In the genomic region with DNA sequence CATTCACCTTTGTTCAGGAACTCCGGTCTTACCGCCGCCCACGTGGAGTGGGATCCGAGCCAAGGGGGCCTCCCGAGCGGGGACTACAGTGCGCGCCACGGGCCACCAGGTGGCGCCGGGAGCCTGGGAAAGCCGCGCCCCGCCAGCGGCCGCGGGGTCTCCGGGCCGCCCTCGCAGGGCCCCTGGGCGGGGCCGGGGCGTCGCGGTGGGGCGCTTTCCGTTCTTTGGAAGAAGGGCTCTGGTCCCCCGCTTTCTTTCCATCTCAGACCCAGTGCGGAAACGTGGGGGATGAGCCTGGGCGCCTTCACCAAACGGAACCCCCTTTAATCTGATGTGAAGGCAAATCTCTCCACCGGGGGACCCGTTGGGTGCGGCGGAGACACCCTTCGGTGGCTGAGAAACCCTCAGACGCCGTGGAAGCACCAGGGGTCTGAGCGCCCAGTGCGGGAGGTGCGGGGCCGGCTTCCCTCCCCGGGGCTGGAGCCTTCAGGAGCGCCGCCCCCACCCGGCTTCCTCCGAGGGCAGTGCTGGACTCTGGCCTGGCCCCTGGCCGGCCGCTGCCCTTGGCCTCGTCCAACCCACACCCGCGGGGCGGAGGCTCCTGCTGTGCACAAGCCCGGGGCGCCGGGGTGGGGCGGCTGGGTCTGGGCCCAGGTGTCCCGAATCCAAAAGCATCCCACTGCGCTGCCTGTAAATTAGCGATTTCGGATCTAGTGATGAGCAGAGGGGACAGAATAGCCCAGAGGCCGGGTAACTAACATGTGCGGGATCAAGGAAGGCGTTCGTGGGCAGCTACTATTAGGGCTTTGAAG, we compare ENCODE assay signal across 8 cellular contexts. TPM values are rescaled to one million over a fixed set of nuclear protein-coding genes. Genes with fewer than 3 reads are reported as not detected.
A peak's percentile ranks its signal among the peaks of the same experiment; 100 is the strongest.
DNase-seq lines count a peak whose midpoint lies in the region; ATAC-seq and TF ChIP-seq lines count a peak whose summit lies in the region.

No MANE protein-coding gene starts in this region.

- ATAC-seq in GM21528 (IDR thresholded peaks at IDR 0.05; ENCODE audit: low FRiP score, unreplicated experiment) = peak; percentile 92
- peak; percentile 96 for ATAC-seq in IMR-90 (ENCODE audit: low read depth)
- ATAC-seq in stimulated activated naive CD8-positive, alpha-beta T cell treated with anti-CD3 and anti-CD28 coated beads, Interleukin-15, amount 100 ng/mL, for 72 hours = peak; percentile 94

- intact Hi-C loops in IMR-90 (cut with micrococcal nuclease) = loop anchor here (1.0 to 10.0 kb wide), 7 partner anchors 186 to 1491 kb away; partner anchors contain the start of genes CYBRD1 and DCAF17

- peak overlapping the region; percentile 89 for H4K5ac ChIP-seq in IMR-90 (ENCODE audit: low read depth, low read length)

- peak overlapping the region; percentile 98 for H3K4ac ChIP-seq in IMR-90 (ENCODE audit: low read depth, low read length)

- peaks cover 6% of the 10 kb centered on the region for H3K27me3 Mint-ChIP-seq in neural crest cell (ENCODE audit: low read depth)
- H3K27me3 Mint-ChIP-seq in stimulated activated naive CD8-positive, alpha-beta T cell treated with anti-CD3 and anti-CD28 coated beads, Interleukin-15, amount 100 ng/mL, for 72 hours = peaks cover 17% of the 10 kb centered on the region

- TF ChIP-seq CTCF in IMR-90 (conservative IDR thresholded peaks at IDR 0.05; ENCODE audit: low read depth, low read length) (peak; percentile 97), RWPE1 (conservative IDR thresholded peaks at IDR 0.05; ENCODE audit: low read depth) (peak; percentile 95), foreskin fibroblast (IDR thresholded peaks at IDR 0.05; ENCODE audit: low read depth, low read length) (peak; percentile 70), neural crest cell (conservative IDR thresholded peaks at IDR 0.05) (peak; percentile 96)

- H2AFZ ChIP-seq in IMR-90 (replicated peaks; ENCODE audit: low read length, poor library complexity) = peak overlapping the region; percentile 100

- H3K27ac ChIP-seq in IMR-90 (ENCODE audit: insufficient read depth, low read length) = peak overlapping the region; percentile 84
- peak overlapping the region; percentile 66 for H3K27ac ChIP-seq in RWPE1

- 21% methylated on average over 15 of the region's 67 CpGs; no CpG with 5 or more reads in 1 of the 2 experiments for WGBS in IMR-90 (ENCODE audit: extremely low coverage in 2 of 2, insufficient read length in 1 of 2), 2 experiments

- peak overlapping the region; percentile 93 for H3K14ac ChIP-seq in IMR-90 (replicated peaks; ENCODE audit: low read depth, low read length)

- TF ChIP-seq RAD21 in IMR-90 (IDR thresholded peaks at IDR 0.05; ENCODE audit: low read length) = peak; percentile 95

- H3K23ac ChIP-seq in IMR-90 (ENCODE audit: low read depth, low read length) = peak overlapping the region; percentile 98

- H2BK120ac ChIP-seq in IMR-90 (ENCODE audit: low read depth, low read length) = peak overlapping the region; percentile 86

- H3K79me1 ChIP-seq in IMR-90 (ENCODE audit: low read depth in 1 of 2, low read length in 2 of 2) = no peaks in the 10 kb centered on the region; a peak in 1 of 4 replicates

- DNase-seq in DMS79 treated with DMSO at 0.1 percent for 48 hours (lab: John Stamatoyannopoulos, UW) (peak; percentile 76), IMR-90 (peak; percentile 66), RWPE1 (ENCODE audit: low spot score) (peak; percentile 94), foreskin fibroblast (peak; percentile 72 to 93), neural crest cell (ENCODE audit: low read depth, low spot score) (peak; percentile 89)
- peak; percentile 96 for DNase-seq in activated effector memory CD4-positive, alpha-beta T cell treated with anti-CD3 and anti-CD28 coated beads, Interleukin-2, amount 50 U/mL, for 16 hours
- DNase-seq in stimulated activated naive CD8-positive, alpha-beta T cell treated with anti-CD3 and anti-CD28 coated beads, Interleukin-15, amount 100 ng/mL, for 72 hours = peak; percentile 87 to 88

- peak overlapping the region; percentile 98 for H4K91ac ChIP-seq in IMR-90 (ENCODE audit: insufficient read depth, low read depth, low read length)

- no peaks in the 10 kb centered on the region for H3K36me3 Mint-ChIP-seq in neural crest cell (ENCODE audit: low read depth)

- in situ Hi-C loops in IMR-90 (cut with MboI; ENCODE audit: low sequenced_read_pairs) = loop anchor here (5.0 to 10.0 kb wide), 2 partner anchors 181 to 444 kb away; no protein-coding TSS in a partner anchor

- peak overlapping the region; percentile 74 for H2BK5ac ChIP-seq in IMR-90 (ENCODE audit: low read depth, low read length, poor library complexity, severe bottlenecking)

- H3K9me3 ChIP-seq in IMR-90 (ENCODE audit: control insufficient read depth, insufficient read depth, low read length) = no peaks in the 10 kb centered on the region

- H3K4me3 Mint-ChIP-seq in neural crest cell = peak overlapping the region; percentile 85
- H3K4me3 Mint-ChIP-seq in stimulated activated naive CD8-positive, alpha-beta T cell treated with anti-CD3 and anti-CD28 coated beads, Interleukin-15, amount 100 ng/mL, for 72 hours = peak overlapping the region; percentile 79 to 84

- H3K18ac ChIP-seq in IMR-90 (ENCODE audit: low read depth, low read length) = peak overlapping the region; percentile 83

- H3K27me3 ChIP-seq in IMR-90 (ENCODE audit: control insufficient read depth, insufficient read depth, low read length) = no peaks in the 10 kb centered on the region; the same call in 1 of the 2 replicates

- H3K9me1 ChIP-seq in IMR-90 (ENCODE audit: insufficient read depth, low read length) = no peaks in the 10 kb centered on the region

- H3K9ac ChIP-seq in IMR-90 (ENCODE audit: low read depth, low read length) = peak overlapping the region; percentile 90

- peak; percentile 45; the same call in 1 of the 2 replicates for TF ChIP-seq POLR2A in IMR-90 (IDR thresholded peaks at IDR 0.05; ENCODE audit: low read depth, low read length)

- CTCF ChIA-PET in IMR-90 (lab: Yijun Ruan, JAX) (interaction anchor here (1.6 kb wide), 2 partner anchors 45 to 443 kb away, joined by 3 to 11 read pairs; partner anchors contain the start of gene GORASP2), RWPE1 (lab: Yijun Ruan, JAX) (interaction anchor here (0.6 to 1.2 kb wide), 7 partner anchors 11 to 596 kb away, joined by 3 to 6 read pairs (median 4); no protein-coding TSS in a partner anchor)

- H3K9me3 Mint-ChIP-seq in neural crest cell = no peaks in the 10 kb centered on the region
- no peaks in the 10 kb centered on the region for H3K9me3 Mint-ChIP-seq in stimulated activated naive CD8-positive, alpha-beta T cell treated with anti-CD3 and anti-CD28 coated beads, Interleukin-15, amount 100 ng/mL, for 72 hours

- peak overlapping the region; percentile 56; the same call in 1 of the 2 replicates for H2BK20ac ChIP-seq in IMR-90 (ENCODE audit: low read depth, low read length)

- H4K8ac ChIP-seq in IMR-90 (ENCODE audit: low read depth in 2 of 2, low read length in 2 of 2) = peak overlapping the region; percentile 95 to 98

- H2AK9ac ChIP-seq in IMR-90 (replicated peaks; ENCODE audit: low read depth, low read length, poor library complexity) = peak overlapping the region; percentile 98

- peak overlapping the region; percentile 78 for H2AK5ac ChIP-seq in IMR-90 (ENCODE audit: low read depth, low read length)

- no peaks in the 10 kb centered on the region for H4K20me1 ChIP-seq in IMR-90 (ENCODE audit: insufficient read depth, low read length)

- H3K4me1 ChIP-seq in IMR-90 (ENCODE audit: control insufficient read depth, insufficient read depth, low read length) = peaks cover 4% of the 10 kb centered on the region

- H2BK15ac ChIP-seq in IMR-90 (ENCODE audit: low read depth, low read length) = peak overlapping the region; percentile 99; the same call in 2 of the 3 replicates

- peak overlapping the region; percentile 86 for H3K4me3 ChIP-seq in IMR-90 (ENCODE audit: insufficient read depth, low read depth, low read length)
- peak overlapping the region; percentile 58 to 78 for H3K4me3 ChIP-seq in foreskin fibroblast (ENCODE audit: low read depth in 1 of 2, low read length in 2 of 2)

- H3K56ac ChIP-seq in IMR-90 (ENCODE audit: extremely low read depth, insufficient read depth, low read length) = peak overlapping the region; percentile 96

- H3K27ac Mint-ChIP-seq in neural crest cell (ENCODE audit: unreplicated experiment) = peak overlapping the region; percentile 83
- peak overlapping the region; percentile 78 to 88 for H3K27ac Mint-ChIP-seq in stimulated activated naive CD8-positive, alpha-beta T cell treated with anti-CD3 and anti-CD28 coated beads, Interleukin-15, amount 100 ng/mL, for 72 hours

- POLR2A ChIA-PET in IMR-90 (lab: Charles Lee; ENCODE audit: unreplicated experiment) (no interaction called here), RWPE1 (lab: Yijun Ruan, JAX; ENCODE audit: low non-redundant PET) (no interaction called here)

- dilution Hi-C loops in IMR-90 (cut with HindIII; ENCODE audit: low sequenced_read_pairs, unreplicated experiment) = no loop called here

- BruUV-seq in IMR-90 (replicated peaks; lab: Mats Ljungman, UMichigan) = no TSS peak

- peak overlapping the region; percentile 81 for H3K4me2 ChIP-seq in IMR-90 (ENCODE audit: low read depth, low read length)

- H3K4me1 Mint-ChIP-seq in neural crest cell = peaks cover 18% of the 10 kb centered on the region
- H3K4me1 Mint-ChIP-seq in stimulated activated naive CD8-positive, alpha-beta T cell treated with anti-CD3 and anti-CD28 coated beads, Interleukin-15, amount 100 ng/mL, for 72 hours = peaks cover 23% of the 10 kb centered on the region

- peaks cover 2% of the 10 kb centered on the region; the same call in 1 of the 2 replicates for H3K36me3 ChIP-seq in IMR-90 (ENCODE audit: control insufficient read depth, insufficient read depth, low read length)

TF ChIP-seq in IMR-90, 13 proteins besides CTCF, POLR2A, EP300 and RAD21 (continues in another document):
- peak; percentile 55 for TF ChIP-seq RCOR1 (IDR thresholded peaks at IDR 0.05; ENCODE audit: insufficient replicate concordance, low read length)
- TF ChIP-seq CHD1 (IDR thresholded peaks at IDR 0.05; ENCODE audit: low read depth, low read length) = no peak
- no peak for TF ChIP-seq RFX5 (IDR thresholded peaks at IDR 0.05; ENCODE audit: low read depth, low read length)
- TF ChIP-seq, protein P1, sequence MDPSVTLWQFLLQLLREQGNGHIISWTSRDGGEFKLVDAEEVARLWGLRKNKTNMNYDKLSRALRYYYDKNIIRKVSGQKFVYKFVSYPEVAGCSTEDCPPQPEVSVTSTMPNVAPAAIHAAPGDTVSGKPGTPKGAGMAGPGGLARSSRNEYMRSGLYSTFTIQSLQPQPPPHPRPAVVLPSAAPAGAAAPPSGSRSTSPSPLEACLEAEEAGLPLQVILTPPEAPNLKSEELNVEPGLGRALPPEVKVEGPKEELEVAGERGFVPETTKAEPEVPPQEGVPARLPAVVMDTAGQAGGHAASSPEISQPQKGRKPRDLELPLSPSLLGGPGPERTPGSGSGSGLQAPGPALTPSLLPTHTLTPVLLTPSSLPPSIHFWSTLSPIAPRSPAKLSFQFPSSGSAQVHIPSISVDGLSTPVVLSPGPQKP (IDR thresholded peaks at IDR 0.05; ENCODE audit: borderline replicate concordance, low read depth, low read length) = no peak

RNA-seq across cellular contexts. Expression of gene GORASP2, which starts 44.6 kb away (rescaled TPM):
- 53.1 and 60.5 TPM in 2 replicates for total RNA-seq in IMR-90 (2012; rRNA removed)
- 156 and 167 TPM in 2 replicates for polyA plus RNA-seq in IMR-90 (2012; rRNA removed)
- polyA plus RNA-seq in IMR-90 (2012; cell fraction: cytosol; rRNA removed) = 77.9 and 161 TPM in 2 replicates
- 103 and 153 TPM in 2 replicates for polyA plus RNA-seq in IMR-90 (2012; cell fraction: nucleus; rRNA removed; ENCODE audit: low replicate concordance)
- 71.3 and 71.4 TPM in 2 replicates for total RNA-seq in neural crest cell

Comparison
In these comparisons a context has a peak if more than half of its experiments do, and no peak if none do; other contexts are left out.
1. Peak in every context shown above with its lines: DNase-seq, ATAC-seq, H3K4me3 ChIP-seq and H3K27ac ChIP-seq.